ENCODE assay signal across 16 cellular contexts in the genomic region with DNA sequence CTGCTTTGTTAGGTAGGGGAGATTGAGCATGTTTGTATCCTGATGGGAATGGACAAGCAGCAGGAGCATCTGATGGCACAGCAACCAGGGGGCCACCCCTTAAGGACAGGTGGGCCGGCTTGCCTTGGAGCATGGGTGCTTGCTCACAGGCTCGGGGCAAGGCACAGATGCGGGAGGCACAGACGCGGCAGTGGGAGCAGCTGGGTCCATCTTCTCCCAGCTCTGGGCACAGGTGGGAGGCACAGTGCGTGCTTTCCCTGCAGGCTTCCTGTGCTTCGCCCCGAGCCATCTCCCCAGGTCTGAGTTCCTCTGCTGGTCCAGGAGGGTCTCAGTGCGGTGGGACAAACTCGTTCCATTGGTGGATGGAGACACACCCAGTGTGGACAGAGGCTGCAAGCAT.
"Had no signal": no experiment of that assay in that cellular context is flagged by ENCODE, and none has a peak within 500 bp of the region (broad histone marks: within the 10 kb centered on the region; RNA-seq: fewer than 3 reads in every experiment).

No MANE protein-coding gene starts in this region.

- ATAC-seq: activated T-helper 17 cell treated with anti-CD3 and anti-CD28 coated beads, Interleukin-2, amount 50 U/mL, for 72 hours; effector memory CD8-positive, alpha-beta T cell; left lobe of liver; naive thymus-derived CD4-positive, alpha-beta T cell had no signal

- H3K4me3 ChIP-seq: hepatocyte, stomach, testis, upper lobe of left lung had no signal

- H3K27me3 ChIP-seq: hepatocyte, testis, upper lobe of left lung had no signal

- H3K9me3 ChIP-seq: testis had no signal

- H3K4me3 Mint-ChIP-seq: activated naive CD4-positive, alpha-beta T cell treated with anti-CD3 and anti-CD28 coated beads, Interleukin-2, amount 50 U/mL, for 24 hours; activated T-helper 17 cell treated with anti-CD3 and anti-CD28 coated beads, Interleukin-2, amount 50 U/mL, for 72 hours; effector memory CD8-positive, alpha-beta T cell; naive thymus-derived CD4-positive, alpha-beta T cell had no signal

- H3K27ac ChIP-seq: hepatocyte, stomach, testis, upper lobe of left lung, WERI-Rb-1 had no signal

- H3K27ac Mint-ChIP-seq: activated naive CD4-positive, alpha-beta T cell treated with anti-CD3 and anti-CD28 coated beads, Interleukin-2, amount 50 U/mL, for 24 hours; activated T-helper 17 cell treated with anti-CD3 and anti-CD28 coated beads, Interleukin-2, amount 50 U/mL, for 72 hours; effector memory CD8-positive, alpha-beta T cell; naive thymus-derived CD4-positive, alpha-beta T cell had no signal

- H3K4me1 ChIP-seq: stomach, testis, upper lobe of left lung had no signal

- FAIRE-seq: islet of Langerhans had no signal

- H3K4me1 Mint-ChIP-seq: activated naive CD4-positive, alpha-beta T cell treated with anti-CD3 and anti-CD28 coated beads, Interleukin-2, amount 50 U/mL, for 24 hours; activated T-helper 17 cell treated with anti-CD3 and anti-CD28 coated beads, Interleukin-2, amount 50 U/mL, for 72 hours had no signal

- H3K36me3 ChIP-seq: stomach, upper lobe of left lung, WERI-Rb-1 had no signal

- DNase-seq: activated CD4-positive, alpha-beta T cell treated with anti-CD3 and anti-CD28 coated beads, Interleukin-2, amount 50 U/mL, for 4 hours; effector memory CD8-positive, alpha-beta T cell; mesenchymal stem cell; naive thymus-derived CD4-positive, alpha-beta T cell; stimulated activated CD4-positive, alpha-beta T cell treated with anti-CD3 and anti-CD28 coated beads, Interleukin-15, amount 100 ng/mL, for 24 hours; stimulated activated CD4-positive, alpha-beta T cell treated with anti-CD3 and anti-CD28 coated beads, Interleukin-2, amount 100 ng/mL, for 48 hours; stomach; SW 1271; testis; WERI-Rb-1 had no signal
